ENCODE assay signal across 24 cellular contexts in the genomic region with DNA sequence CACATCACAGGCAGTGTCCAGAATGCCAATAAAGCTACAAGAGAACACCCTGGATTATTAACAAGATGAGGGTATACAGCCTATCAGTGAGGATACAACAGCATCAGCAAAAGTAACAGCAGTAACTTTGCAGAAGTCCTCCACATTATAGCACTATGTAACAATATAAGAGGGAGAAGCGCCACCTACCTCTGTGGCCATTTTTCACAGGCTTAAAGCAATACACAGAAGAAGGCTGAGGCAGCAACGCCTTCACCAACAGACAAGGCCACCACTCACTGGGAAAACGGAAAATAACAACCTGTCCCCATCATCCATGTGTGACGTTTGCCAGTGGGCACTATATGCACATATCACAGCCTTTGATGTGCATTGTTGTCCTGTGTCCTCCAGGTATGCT. TPM values are rescaled to one million over a fixed set of nuclear protein-coding genes. Genes with fewer than 3 reads are reported as not detected.
"Had no signal": no experiment of that assay in that cellular context is flagged by ENCODE, and none has a peak within 500 bp of the region (broad histone marks: within the 10 kb centered on the region; RNA-seq: fewer than 3 reads in every experiment).

No MANE protein-coding gene starts in this region.

- FAIRE-seq: bronchial epithelial cell had no signal

- ATAC-seq: activated CD4-positive, alpha-beta T cell treated with anti-CD3 and anti-CD28 coated beads for 36 hours; activated CD8-positive, alpha-beta T cell treated with anti-CD3 and anti-CD28 coated beads, Interleukin-2, amount 10 ng/mL, durations not matched to agents 7 days and 5 days; body of pancreas had no signal

- H3K27me3 ChIP-seq: body of pancreas, Peyer's patch, SJCRH30 had no signal

- H3K4me1 ChIP-seq: body of pancreas, Peyer's patch had no signal

- H3K4me3 ChIP-seq: body of pancreas, Peyer's patch, SJCRH30 had no signal

- H3K36me3 ChIP-seq: Peyer's patch, SJCRH30 had no signal

- H3K27ac ChIP-seq: body of pancreas, Peyer's patch, RWPE1, SJCRH30, VCaP had no signal

- H3K9me3 ChIP-seq: body of pancreas, Peyer's patch, SJCRH30 had no signal

- DNase-seq: activated CD4-positive, alpha-beta T cell treated with anti-CD3 and anti-CD28 coated beads for 36 hours; activated CD8-positive, alpha-beta memory T cell treated with anti-CD3 and anti-CD28 coated beads, Interleukin-2, amount 50 U/mL, for 48 hours; activated CD8-positive, alpha-beta T cell treated with anti-CD3 and anti-CD28 coated beads, Interleukin-2, amount 10 ng/mL, durations not matched to agents 7 days and 5 days; activated naive CD4-positive, alpha-beta T cell treated with anti-CD3 and anti-CD28 coated beads, Interleukin-2, amount 50 U/mL, for 16 hours; activated naive CD8-positive, alpha-beta T cell treated with anti-CD3 and anti-CD28 coated beads, Interleukin-2, amount 10 ng/mL, durations not matched to agents 7 days and 5 days; activated T-cell treated with anti-CD3 and anti-CD28 coated beads, Interleukin-2, amount 50 U/mL, for 1 hour; aorta; body of pancreas; central memory CD4-positive, alpha-beta T cell; Kasumi-1; KBM-7; NCI-H1048; NCI-H1930; NCI-H2171; NCI-H2227 treated with DMSO at 0.1 percent for 48 hours; NCI-H526; NCI-H774; OCI-M1; Peyer's patch; Right ventricle myocardium superior; SJCRH30 had no signal

RNA-seq across cellular contexts. Expression of a gene that starts 19.0 kb away (rescaled TPM):
- total RNA-seq: bronchial epithelial cell, SJCRH30 had no signal
